ENCODE assay signal across 25 cellular contexts in the genomic region with DNA sequence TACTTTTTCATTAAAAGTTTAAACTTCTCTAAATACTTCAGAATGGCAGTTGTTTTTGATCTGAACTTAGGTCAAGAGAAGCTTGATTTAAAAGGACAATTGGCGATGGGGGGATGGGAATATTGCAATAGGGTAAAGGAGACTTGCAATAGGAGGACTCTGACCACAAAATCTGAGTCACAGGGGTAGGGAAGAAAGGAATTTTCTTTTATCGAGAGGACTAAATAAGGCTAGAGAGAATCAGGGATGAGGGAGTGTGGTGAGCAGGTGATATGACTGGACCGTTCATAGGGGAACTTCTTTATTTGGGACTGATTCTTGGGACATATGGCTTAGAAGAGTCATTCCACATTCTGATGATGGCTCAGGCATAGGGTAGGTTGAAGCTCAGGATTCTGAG.
DNase-seq lines count a peak whose midpoint lies in the region; ATAC-seq, FAIRE-seq and TF ChIP-seq lines count a peak whose summit lies in the region.
"Had no signal": no experiment of that assay in that cellular context is flagged by ENCODE, and none has a peak within 500 bp of the region (broad histone marks: within the 10 kb centered on the region; RNA-seq: fewer than 3 reads in every experiment).

No MANE protein-coding gene starts in this region.

- no peak overlapping the region for H3K4me3 Mint-ChIP-seq in neural progenitor cell
- H3K4me3 Mint-ChIP-seq: CD8-positive, alpha-beta memory T cell; HFFc6; IgD-negative memory B cell; T-cell had no signal

- H2AFZ ChIP-seq in neural progenitor cell (replicated peaks): peak overlapping the region; percentile 35

- H3K9me3 ChIP-seq in neural progenitor cell (ENCODE audit: low read depth) (no peaks in the 10 kb centered on the region), colonic mucosa (no peaks in the 10 kb centered on the region)
- H3K9me3 ChIP-seq: BLaER1 treated with 17β-estradiol and CSF1 and Interleukin-3, amounts not matched to agents 10 nM and 100 nM; MG63; SK-N-SH had no signal

- H3K27me3 ChIP-seq in neural progenitor cell (no peaks in the 10 kb centered on the region), colonic mucosa (no peaks in the 10 kb centered on the region)
- H3K27me3 ChIP-seq: BLaER1 treated with 17β-estradiol and CSF1 and Interleukin-3, amounts not matched to agents 10 nM and 100 nM; MG63 had no signal

- TF ChIP-seq POLR2A in GM12892 (IDR thresholded peaks at IDR 0.05; ENCODE audit: low read depth, low read length): no peak

- no peaks in the 10 kb centered on the region for H3F3A ChIP-seq in neural progenitor cell (ENCODE audit: low read depth)

- TF ChIP-seq CTCF in neural progenitor cell (IDR thresholded peaks at IDR 0.05) (no peak), colonic mucosa (IDR thresholded peaks at IDR 0.05) (no peak)

- H3K4me1 Mint-ChIP-seq in neural progenitor cell: no peaks in the 10 kb centered on the region
- H3K4me1 Mint-ChIP-seq: CD8-positive, alpha-beta memory T cell; IgD-negative memory B cell; T-cell had no signal

- H3K9ac ChIP-seq in neural progenitor cell (no peak overlapping the region), colonic mucosa (ENCODE audit: low read depth in 2 of 2, low read length in 2 of 2) (no peak overlapping the region)
- H3K9ac ChIP-seq: BLaER1 treated with 17β-estradiol and CSF1 and Interleukin-3, amounts not matched to agents 10 nM and 100 nM; SK-N-SH had no signal

- H3K4me3 ChIP-seq in neural progenitor cell (no peak overlapping the region), colonic mucosa (no peak overlapping the region)
- H3K4me3 ChIP-seq: BLaER1 treated with 17β-estradiol and CSF1 and Interleukin-3, amounts not matched to agents 10 nM and 100 nM; MG63 had no signal

- no peaks in the 10 kb centered on the region for H3K36me3 Mint-ChIP-seq in neural progenitor cell
- H3K36me3 Mint-ChIP-seq: CD8-positive, alpha-beta memory T cell; T-cell had no signal

- intact Hi-C loops in colonic mucosa (cut with DNase I): no loop called here

- H3K36me3 ChIP-seq in neural progenitor cell (no peaks in the 10 kb centered on the region), colonic mucosa (no peaks in the 10 kb centered on the region)
- H3K36me3 ChIP-seq: BLaER1 treated with 17β-estradiol and CSF1 and Interleukin-3, amounts not matched to agents 10 nM and 100 nM; MG63 had no signal

- no peak overlapping the region for H3K4me2 ChIP-seq in neural progenitor cell
- H3K4me2 ChIP-seq: BLaER1 treated with 17β-estradiol and CSF1 and Interleukin-3, amounts not matched to agents 10 nM and 100 nM; SK-N-SH had no signal

- no peak overlapping the region for H3K27ac Mint-ChIP-seq in neural progenitor cell
- H3K27ac Mint-ChIP-seq: CD8-positive, alpha-beta memory T cell; HFFc6; IgD-negative memory B cell; T-cell had no signal

- no peaks in the 10 kb centered on the region for H3K27me3 Mint-ChIP-seq in neural progenitor cell (ENCODE audit: insufficient read depth, low read depth)
- H3K27me3 Mint-ChIP-seq: CD8-positive, alpha-beta memory T cell; IgD-negative memory B cell; T-cell had no signal

- no peaks in the 10 kb centered on the region for H3K79me2 ChIP-seq in neural progenitor cell (ENCODE audit: low read depth)

- no peaks in the 10 kb centered on the region for H4K20me1 ChIP-seq in neural progenitor cell (ENCODE audit: low read depth)
- H4K20me1 ChIP-seq: BLaER1 treated with 17β-estradiol and CSF1 and Interleukin-3, amounts not matched to agents 10 nM and 100 nM had no signal

- H3K4me1 ChIP-seq in neural progenitor cell: no peaks in the 10 kb centered on the region
- H3K4me1 ChIP-seq in colonic mucosa: no peaks in the 10 kb centered on the region
- H3K4me1 ChIP-seq: BLaER1 treated with 17β-estradiol and CSF1 and Interleukin-3, amounts not matched to agents 10 nM and 100 nM had no signal

- DNase-seq in Daoy (ENCODE audit: low read depth): peak; percentile 7
- DNase-seq in HS-5 (ENCODE audit: low read depth): peak; percentile 3
- DNase-seq in SW480 (ENCODE audit: low spot score): peak; percentile 18
- no peak for DNase-seq in neural progenitor cell (ENCODE audit: low spot score)
- DNase-seq in GM12892 (ENCODE audit: insufficient read length): no peak
- DNase-seq in colonic mucosa: no peak
- DNase-seq: CD8-positive, alpha-beta memory T cell; DMS79 treated with DMSO at 0.1 percent for 48 hours; GDM1; H7; HFFc6; Karpas-422; MG63; NCI-H1092 treated with DMSO at 0.1 percent for 48 hours; NCI-H146; NCI-H2081 treated with DMSO at 0.1 percent for 48 hours; NCI-H510A; NCI-H748 treated with DMSO at 0.1 percent for 48 hours; NK-92 treated with Interleukin-12 subunit alpha and Interleukin-12 subunit beta, amount 100 ng/mL, for 24 hours; SHP77 treated with DMSO at 0.1 percent for 48 hours; SK-N-SH; T-cell had no signal

- ATAC-seq in GM19328 (IDR thresholded peaks at IDR 0.05; ENCODE audit: unreplicated experiment): no peak
- ATAC-seq: T-cell had no signal

- FAIRE-seq in GM12892 (lab: Jason Lieb, UNC): no peak

- H3K27ac ChIP-seq in neural progenitor cell: no peak overlapping the region
- H3K27ac ChIP-seq in colonic mucosa: no peak overlapping the region
- H3K27ac ChIP-seq: BLaER1 treated with 17β-estradiol and CSF1 and Interleukin-3, amounts not matched to agents 10 nM and 100 nM had no signal

- H3K9me3 Mint-ChIP-seq in neural progenitor cell: no peaks in the 10 kb centered on the region

Comparison
In these comparisons a context has a peak if more than half of its experiments do, and no peak if none do; other contexts are left out.
1. DNase-seq: peak in Daoy (single experiment), HS-5 (single experiment) and SW480 (single experiment); none in neural progenitor cell (single experiment), GM12892 (single experiment) and colonic mucosa (single experiment).